In the genomic region with DNA sequence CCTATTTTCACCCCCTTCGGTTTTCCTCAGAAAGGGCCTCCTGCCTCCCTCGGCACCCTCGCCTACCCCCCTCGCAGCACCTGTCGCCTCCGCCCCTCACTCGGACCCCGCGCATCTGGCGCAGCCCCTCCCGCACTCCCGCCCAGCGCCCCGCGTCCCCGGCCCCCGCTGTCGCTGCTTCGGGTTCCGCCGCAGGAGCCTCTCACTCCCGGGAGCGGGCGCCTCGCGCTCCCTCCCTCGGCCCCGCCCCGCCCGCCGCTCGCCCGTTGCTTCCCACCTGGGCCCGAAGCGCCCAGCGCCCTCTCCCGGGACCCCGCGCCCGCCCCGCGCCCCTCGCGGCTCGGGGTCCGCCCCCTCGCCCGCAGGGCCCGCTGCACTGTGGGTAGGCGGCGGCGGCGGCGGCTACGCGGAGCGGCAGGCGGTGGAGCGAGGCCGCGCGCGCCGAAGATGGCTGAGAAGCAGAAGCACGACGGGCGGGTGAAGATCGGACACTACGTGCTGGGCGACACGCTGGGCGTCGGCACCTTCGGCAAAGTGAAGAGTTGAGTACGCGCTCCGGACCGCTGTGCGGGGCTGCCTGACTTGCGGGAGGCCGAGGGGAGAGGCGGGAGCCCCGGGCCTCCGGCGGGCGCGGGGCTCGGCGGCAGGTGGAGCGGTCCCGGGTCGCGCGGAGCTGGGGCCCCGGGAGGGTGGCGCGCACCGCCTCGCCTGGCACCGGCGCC, we compare ENCODE assay signal across 1 cellular context.
A peak's percentile ranks its signal among the peaks of the same experiment; 100 is the strongest.
TF ChIP-seq lines count a peak whose summit lies in the region.

TSS of gene PRKAA2 (plus strand) at position 374 of the 722 bp plus-strand sequence. CDS start at position 448, 74 bp downstream.

TF ChIP-seq in HEK293, 187 proteins besides CTCF, POLR2A, EP300 and RAD21 (continued from another document):
- TF ChIP-seq ZNF148 (tag by site-specific recombination; IDR thresholded peaks at IDR 0.05; ENCODE audit: borderline replicate concordance) (no peak), ZBTB7A (tag by site-specific recombination; IDR thresholded peaks at IDR 0.05; ENCODE audit: low read depth) (0 out of 2 replicates have a peak, but pooled peaks have one; percentile 33), ZNF324 (tag by site-specific recombination; IDR thresholded peaks at IDR 0.05) (no peak), ZNF600 (tag by site-specific recombination; IDR thresholded peaks at IDR 0.05) (no peak), ZNF521 (tag by site-specific recombination; IDR thresholded peaks at IDR 0.05) (no peak), ZNF514 (tag by site-specific recombination; IDR thresholded peaks at IDR 0.05) (no peak), REPIN1 (tag by site-specific recombination; IDR thresholded peaks at IDR 0.05; ENCODE audit: low read depth) (peak; percentile 84; the same call in 1 of the 2 replicates), SCRT2 (tag by site-specific recombination; IDR thresholded peaks at IDR 0.05) (peak; percentile 43), ZBTB44 (tag by site-specific recombination; IDR thresholded peaks at IDR 0.05) (no peak), ZNF791 (tag by site-specific recombination; IDR thresholded peaks at IDR 0.05) (no peak), ZNF37A (tag by site-specific recombination; IDR thresholded peaks at IDR 0.05) (no peak), ZNF366 (tag by site-specific recombination; conservative IDR thresholded peaks at IDR 0.05) (no peak), ZNF561 (tag by site-specific recombination; IDR thresholded peaks at IDR 0.05; ENCODE audit: borderline replicate concordance) (no peak; the same call in 1 of the 2 replicates), ZNF146 (tag by site-specific recombination; IDR thresholded peaks at IDR 0.05) (no peak), KLF8 (tag by site-specific recombination; IDR thresholded peaks at IDR 0.05) (peak; percentile 69), HOXD13 (CRISPR knock-in tag; IDR thresholded peaks at IDR 0.05; ENCODE audit: borderline replicate concordance) (no peak), SALL2 (tag by site-specific recombination; IDR thresholded peaks at IDR 0.05; ENCODE audit: borderline replicate concordance) (no peak), ZNF214 (tag by site-specific recombination; IDR thresholded peaks at IDR 0.05; ENCODE audit: borderline replicate concordance) (no peak), BCL11B (tag by site-specific recombination; IDR thresholded peaks at IDR 0.05; ENCODE audit: low read depth) (no peak), ZNF501 (tag by site-specific recombination; IDR thresholded peaks at IDR 0.05) (0 out of 2 replicates have a peak, but pooled peaks have one; percentile 47), ZNF776 (tag by site-specific recombination; IDR thresholded peaks at IDR 0.05; ENCODE audit: borderline replicate concordance) (no peak), GLI4 (tag by site-specific recombination; IDR thresholded peaks at IDR 0.05) (no peak), MEIS1 (CRISPR knock-in tag; IDR thresholded peaks at IDR 0.05; ENCODE audit: borderline replicate concordance) (peak; percentile 12; the same call in 1 of the 2 replicates), ZNF837 (tag by site-specific recombination; IDR thresholded peaks at IDR 0.05) (no peak), IKZF3 (tag by site-specific recombination; IDR thresholded peaks at IDR 0.05) (peak; percentile 59; the same call in 1 of the 2 replicates), ZSCAN23 (tag by site-specific recombination; IDR thresholded peaks at IDR 0.05) (no peak), ZNF549 (tag by site-specific recombination; IDR thresholded peaks at IDR 0.05) (no peak), ZNF157 (tag by site-specific recombination; IDR thresholded peaks at IDR 0.05) (no peak), ATF2 (tag by site-specific recombination; IDR thresholded peaks at IDR 0.05; ENCODE audit: low read depth) (no peak), ZNF140 (tag by site-specific recombination; IDR thresholded peaks at IDR 0.05) (no peak), ZNF707 (tag by site-specific recombination; IDR thresholded peaks at IDR 0.05) (no peak), KLF17 (tag by site-specific recombination; IDR thresholded peaks at IDR 0.05) (no peak; the same call in 1 of the 2 replicates), ZNF248 (tag by site-specific recombination; IDR thresholded peaks at IDR 0.05) (no peak), ZNF223 (tag by site-specific recombination; IDR thresholded peaks at IDR 0.05) (no peak), ZNF701 (tag by site-specific recombination; IDR thresholded peaks at IDR 0.05) (no peak), ZBTB1 (tag by site-specific recombination; IDR thresholded peaks at IDR 0.05) (peak; percentile 21; the same call in 1 of the 2 replicates), ZNF76 (tag by site-specific recombination; IDR thresholded peaks at IDR 0.05; ENCODE audit: borderline replicate concordance, low read depth) (peak; percentile 72; the same call in 1 of the 2 replicates), ZFP69B (tag by site-specific recombination; IDR thresholded peaks at IDR 0.05) (no peak)
- TF ChIP-seq, protein P1, sequence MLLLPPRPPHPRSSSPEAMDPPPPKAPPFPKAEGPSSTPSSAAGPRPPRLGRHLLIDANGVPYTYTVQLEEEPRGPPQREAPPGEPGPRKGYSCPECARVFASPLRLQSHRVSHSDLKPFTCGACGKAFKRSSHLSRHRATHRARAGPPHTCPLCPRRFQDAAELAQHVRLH (tag by site-specific recombination; IDR thresholded peaks at IDR 0.05): 0 out of 2 replicates have a peak, but pooled peaks have one; percentile 12
- TF ChIP-seq, protein P2, sequence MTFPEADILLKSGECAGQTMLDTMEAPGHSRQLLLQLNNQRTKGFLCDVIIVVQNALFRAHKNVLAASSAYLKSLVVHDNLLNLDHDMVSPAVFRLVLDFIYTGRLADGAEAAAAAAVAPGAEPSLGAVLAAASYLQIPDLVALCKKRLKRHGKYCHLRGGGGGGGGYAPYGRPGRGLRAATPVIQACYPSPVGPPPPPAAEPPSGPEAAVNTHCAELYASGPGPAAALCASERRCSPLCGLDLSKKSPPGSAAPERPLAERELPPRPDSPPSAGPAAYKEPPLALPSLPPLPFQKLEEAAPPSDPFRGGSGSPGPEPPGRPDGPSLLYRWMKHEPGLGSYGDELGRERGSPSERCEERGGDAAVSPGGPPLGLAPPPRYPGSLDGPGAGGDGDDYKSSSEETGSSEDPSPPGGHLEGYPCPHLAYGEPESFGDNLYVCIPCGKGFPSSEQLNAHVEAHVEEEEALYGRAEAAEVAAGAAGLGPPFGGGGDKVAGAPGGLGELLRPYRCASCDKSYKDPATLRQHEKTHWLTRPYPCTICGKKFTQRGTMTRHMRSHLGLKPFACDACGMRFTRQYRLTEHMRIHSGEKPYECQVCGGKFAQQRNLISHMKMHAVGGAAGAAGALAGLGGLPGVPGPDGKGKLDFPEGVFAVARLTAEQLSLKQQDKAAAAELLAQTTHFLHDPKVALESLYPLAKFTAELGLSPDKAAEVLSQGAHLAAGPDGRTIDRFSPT (tag by site-specific recombination; IDR thresholded peaks at IDR 0.05): no peak
- TF ChIP-seq, protein P3, sequence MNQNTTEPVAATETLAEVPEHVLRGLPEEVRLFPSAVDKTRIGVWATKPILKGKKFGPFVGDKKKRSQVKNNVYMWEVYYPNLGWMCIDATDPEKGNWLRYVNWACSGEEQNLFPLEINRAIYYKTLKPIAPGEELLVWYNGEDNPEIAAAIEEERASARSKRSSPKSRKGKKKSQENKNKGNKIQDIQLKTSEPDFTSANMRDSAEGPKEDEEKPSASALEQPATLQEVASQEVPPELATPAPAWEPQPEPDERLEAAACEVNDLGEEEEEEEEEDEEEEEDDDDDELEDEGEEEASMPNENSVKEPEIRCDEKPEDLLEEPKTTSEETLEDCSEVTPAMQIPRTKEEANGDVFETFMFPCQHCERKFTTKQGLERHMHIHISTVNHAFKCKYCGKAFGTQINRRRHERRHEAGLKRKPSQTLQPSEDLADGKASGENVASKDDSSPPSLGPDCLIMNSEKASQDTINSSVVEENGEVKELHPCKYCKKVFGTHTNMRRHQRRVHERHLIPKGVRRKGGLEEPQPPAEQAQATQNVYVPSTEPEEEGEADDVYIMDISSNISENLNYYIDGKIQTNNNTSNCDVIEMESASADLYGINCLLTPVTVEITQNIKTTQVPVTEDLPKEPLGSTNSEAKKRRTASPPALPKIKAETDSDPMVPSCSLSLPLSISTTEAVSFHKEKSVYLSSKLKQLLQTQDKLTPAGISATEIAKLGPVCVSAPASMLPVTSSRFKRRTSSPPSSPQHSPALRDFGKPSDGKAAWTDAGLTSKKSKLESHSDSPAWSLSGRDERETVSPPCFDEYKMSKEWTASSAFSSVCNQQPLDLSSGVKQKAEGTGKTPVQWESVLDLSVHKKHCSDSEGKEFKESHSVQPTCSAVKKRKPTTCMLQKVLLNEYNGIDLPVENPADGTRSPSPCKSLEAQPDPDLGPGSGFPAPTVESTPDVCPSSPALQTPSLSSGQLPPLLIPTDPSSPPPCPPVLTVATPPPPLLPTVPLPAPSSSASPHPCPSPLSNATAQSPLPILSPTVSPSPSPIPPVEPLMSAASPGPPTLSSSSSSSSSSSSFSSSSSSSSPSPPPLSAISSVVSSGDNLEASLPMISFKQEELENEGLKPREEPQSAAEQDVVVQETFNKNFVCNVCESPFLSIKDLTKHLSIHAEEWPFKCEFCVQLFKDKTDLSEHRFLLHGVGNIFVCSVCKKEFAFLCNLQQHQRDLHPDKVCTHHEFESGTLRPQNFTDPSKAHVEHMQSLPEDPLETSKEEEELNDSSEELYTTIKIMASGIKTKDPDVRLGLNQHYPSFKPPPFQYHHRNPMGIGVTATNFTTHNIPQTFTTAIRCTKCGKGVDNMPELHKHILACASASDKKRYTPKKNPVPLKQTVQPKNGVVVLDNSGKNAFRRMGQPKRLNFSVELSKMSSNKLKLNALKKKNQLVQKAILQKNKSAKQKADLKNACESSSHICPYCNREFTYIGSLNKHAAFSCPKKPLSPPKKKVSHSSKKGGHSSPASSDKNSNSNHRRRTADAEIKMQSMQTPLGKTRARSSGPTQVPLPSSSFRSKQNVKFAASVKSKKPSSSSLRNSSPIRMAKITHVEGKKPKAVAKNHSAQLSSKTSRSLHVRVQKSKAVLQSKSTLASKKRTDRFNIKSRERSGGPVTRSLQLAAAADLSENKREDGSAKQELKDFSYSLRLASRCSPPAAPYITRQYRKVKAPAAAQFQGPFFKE (tag by site-specific recombination; IDR thresholded peaks at IDR 0.05; ENCODE audit: borderline replicate concordance): no peak
- TF ChIP-seq, protein P4, sequence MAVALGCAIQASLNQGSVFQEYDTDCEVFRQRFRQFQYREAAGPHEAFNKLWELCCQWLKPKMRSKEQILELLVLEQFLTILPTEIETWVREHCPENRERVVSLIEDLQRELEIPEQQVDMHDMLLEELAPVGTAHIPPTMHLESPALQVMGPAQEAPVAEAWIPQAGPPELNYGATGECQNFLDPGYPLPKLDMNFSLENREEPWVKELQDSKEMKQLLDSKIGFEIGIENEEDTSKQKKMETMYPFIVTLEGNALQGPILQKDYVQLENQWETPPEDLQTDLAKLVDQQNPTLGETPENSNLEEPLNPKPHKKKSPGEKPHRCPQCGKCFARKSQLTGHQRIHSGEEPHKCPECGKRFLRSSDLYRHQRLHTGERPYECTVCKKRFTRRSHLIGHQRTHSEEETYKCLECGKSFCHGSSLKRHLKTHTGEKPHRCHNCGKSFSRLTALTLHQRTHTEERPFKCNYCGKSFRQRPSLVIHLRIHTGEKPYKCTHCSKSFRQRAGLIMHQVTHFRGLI (tag by site-specific recombination; IDR thresholded peaks at IDR 0.05): no peak
